1 cellular context compared by ENCODE assay signal in genomic region chr1:168585191-168585590, GRCh38.
A peak's percentile ranks its signal among the peaks of the same experiment; 100 is the strongest.
TF ChIP-seq lines count a peak whose summit lies in the region.

No MANE protein-coding gene starts in this region.

TF ChIP-seq in GM12878, 131 proteins besides CTCF, POLR2A, EP300 and RAD21:
- TF ChIP-seq MEF2B (IDR thresholded peaks at IDR 0.05; ENCODE audit: partially characterized antibody, poor library complexity, severe bottlenecking), result peak; percentile 21
- peak; percentile 21 to 27; a peak in 2 of 4 replicates for TF ChIP-seq IKZF2 (IDR thresholded peaks at IDR 0.05)
- TF ChIP-seq, protein P1, sequence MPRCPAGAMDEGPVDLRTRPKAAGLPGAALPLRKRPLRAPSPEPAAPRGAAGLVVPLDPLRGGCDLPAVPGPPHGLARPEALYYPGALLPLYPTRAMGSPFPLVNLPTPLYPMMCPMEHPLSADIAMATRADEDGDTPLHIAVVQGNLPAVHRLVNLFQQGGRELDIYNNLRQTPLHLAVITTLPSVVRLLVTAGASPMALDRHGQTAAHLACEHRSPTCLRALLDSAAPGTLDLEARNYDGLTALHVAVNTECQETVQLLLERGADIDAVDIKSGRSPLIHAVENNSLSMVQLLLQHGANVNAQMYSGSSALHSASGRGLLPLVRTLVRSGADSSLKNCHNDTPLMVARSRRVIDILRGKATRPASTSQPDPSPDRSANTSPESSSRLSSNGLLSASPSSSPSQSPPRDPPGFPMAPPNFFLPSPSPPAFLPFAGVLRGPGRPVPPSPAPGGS (IDR thresholded peaks at IDR 0.05; ENCODE audit: borderline replicate concordance, insufficient read depth, low read depth, low read length, poor library complexity, severe bottlenecking), result no peak
